22 cellular contexts compared by ENCODE assay signal in genomic region chr12:54011665-54012532, GRCh38. TPM values are rescaled to one million over a fixed set of nuclear protein-coding genes. Genes with fewer than 3 reads are reported as not detected.
DNase-seq lines count a peak whose midpoint lies in the region; ATAC-seq and TF ChIP-seq lines count a peak whose summit lies in the region.
"Had no signal": no experiment of that assay in that cellular context is flagged by ENCODE, and none has a peak within 500 bp of the region (broad histone marks: within the 10 kb centered on the region; RNA-seq: fewer than 3 reads in every experiment).

No MANE protein-coding gene starts in this region.

- H3K27ac Mint-ChIP-seq in brain = peak overlapping the region in 1 of 5 experiments; percentile 62

- no peak overlapping the region for H3K9ac ChIP-seq in KMS-11

- peaks cover 100% of the 10 kb centered on the region for H3K27me3 Mint-ChIP-seq in brain

- H3K36me3 ChIP-seq in KMS-11 (ENCODE audit: insufficient read depth) (no peaks in the 10 kb centered on the region), osteoblast (ENCODE audit: insufficient read depth, low read length) (no peaks in the 10 kb centered on the region), aorta (ENCODE audit: control insufficient read depth in 1 of 2, insufficient read depth in 2 of 2, low read length in 1 of 2) (no peaks in the 10 kb centered on the region)
- H3K36me3 ChIP-seq: ascending aorta had no signal

- H3K4me3 ChIP-seq in AG04449 (ENCODE audit: low read depth, low read length) (peak overlapping the region; percentile 96), KMS-11 (IDR thresholded peaks at IDR 0.05; ENCODE audit: insufficient read depth, low read depth, low read length) (no peak overlapping the region), osteoblast (ENCODE audit: insufficient read depth, low read length) (no peak overlapping the region), lower leg skin (ENCODE audit: low read depth, poor library complexity, severe bottlenecking) (no peak overlapping the region), aorta (ENCODE audit: low read length in 2 of 2) (no peak overlapping the region)
- H3K4me3 ChIP-seq: ascending aorta, lung, PC-9 had no signal

- H3K4me2 ChIP-seq in KMS-11 (peak overlapping the region; percentile 9), osteoblast (ENCODE audit: insufficient read depth, low read length) (peak overlapping the region; percentile 90)
- H3K4me2 ChIP-seq: PC-9 had no signal

- DNase-seq in AG04449 (ENCODE audit: low read depth, low spot score) (no peak), osteoblast (ENCODE audit: insufficient read length, low spot score, missing footprints) (no peak), lower leg skin (ENCODE audit: low spot score in 2 of 2) (no peak), aorta (no peak)
- DNase-seq: activated CD4-positive, alpha-beta T cell treated with anti-CD3 and anti-CD28 coated beads for 4 hours; activated CD8-positive, alpha-beta memory T cell treated with anti-CD3 and anti-CD28 coated beads, Interleukin-2, amount 50 U/mL, for 48 hours; activated gamma-delta T cell treated with Interleukin-2 at 50 U/mL for 16 hours; effector memory CD4-positive, alpha-beta T cell; HCEC 1CT; head of caudate nucleus; naive thymus-derived CD4-positive, alpha-beta T cell; NCI-H1436 treated with DMSO at 0.1 percent for 48 hours; NCI-H748 treated with DMSO at 0.1 percent for 48 hours; PC-9; trophoblast cell had no signal

- H3K4me3 Mint-ChIP-seq in brain = peak overlapping the region in 3 of 5 experiments; percentile 63 to 76 (median 72)

- ATAC-seq in HG02610 (IDR thresholded peaks at IDR 0.05; ENCODE audit: unreplicated experiment) (no peak), HG02884 (IDR thresholded peaks at IDR 0.05; ENCODE audit: unreplicated experiment) (no peak), aorta (ENCODE audit: low FRiP score) (no peak)
- ATAC-seq: naive thymus-derived CD4-positive, alpha-beta T cell had no signal

- H3K9me3 Mint-ChIP-seq in brain = peaks cover 0 to 5% (median 0%) of the 10 kb centered on the region in 5 experiments

- no peak for TF ChIP-seq CTCF in AG04449 (IDR thresholded peaks at IDR 0.05; ENCODE audit: insufficient read depth, low read length, missing control alignments)
- no peak for TF ChIP-seq CTCF in KMS-11 (conservative IDR thresholded peaks at IDR 0.05; ENCODE audit: low read depth, low read length)
- no peak for TF ChIP-seq CTCF in brain (conservative IDR thresholded peaks at IDR 0.05)
- TF ChIP-seq CTCF in osteoblast (IDR thresholded peaks at IDR 0.05; ENCODE audit: extremely low read depth, low read depth, low read length) = no peak
- TF ChIP-seq CTCF in lower leg skin (IDR thresholded peaks at IDR 0.05) = no peak

- no peaks in the 10 kb centered on the region for H3K36me3 Mint-ChIP-seq in brain
- H3K36me3 Mint-ChIP-seq: naive thymus-derived CD4-positive, alpha-beta T cell had no signal

- H3K79me2 ChIP-seq in KMS-11 (ENCODE audit: insufficient read depth, low read depth) (no peaks in the 10 kb centered on the region), osteoblast (ENCODE audit: insufficient read depth, low read length) (peaks cover 79% of the 10 kb centered on the region)

- peaks cover 11% of the 10 kb centered on the region for H3K4me1 Mint-ChIP-seq in brain

- H2AFZ ChIP-seq in KMS-11 (ENCODE audit: low read depth) (no peak overlapping the region), osteoblast (ENCODE audit: low read length) (no peak overlapping the region)
- H2AFZ ChIP-seq: PC-9 had no signal

- intact Hi-C loops in lower leg skin (cut with DNase I; ENCODE audit: low total_unique reads) = no loop called here
- intact Hi-C loops in aorta (cut with DNase I) = no loop called here

- TF ChIP-seq POLR2A in lower leg skin (IDR thresholded peaks at IDR 0.05) = no peak

- 59 to 64% methylated on average over 14 of the region's 14 CpGs for WGBS in lower leg skin, 2 donors
- 66 to 77% methylated on average over 14 of the region's 14 CpGs for WGBS in aorta, 2 donors

- H3K9me3 ChIP-seq in osteoblast (ENCODE audit: low read depth, low read length) = no peaks in the 10 kb centered on the region
- H3K9me3 ChIP-seq in aorta (ENCODE audit: control insufficient read depth, low read length) = no peaks in the 10 kb centered on the region
- H3K9me3 ChIP-seq: ascending aorta had no signal

- POLR2A ChIA-PET in AG04449 (lab: Yijun Ruan, JAX) = interaction anchor here (0.8 to 4.1 kb wide), 2 partner anchors 15 to 20 kb away, joined by 3 to 14 read pairs; partner anchors contain the start of gene HOXC6

- H4K20me1 ChIP-seq in KMS-11 (ENCODE audit: insufficient read depth) (no peaks in the 10 kb centered on the region), osteoblast (ENCODE audit: insufficient read depth, low read length) (peaks cover 7% of the 10 kb centered on the region)

- H3K27me3 ChIP-seq in KMS-11 (ENCODE audit: insufficient read depth, low read depth) (peaks cover 97% of the 10 kb centered on the region), osteoblast (ENCODE audit: insufficient read depth, low read length) (no peaks in the 10 kb centered on the region), aorta (ENCODE audit: control insufficient read depth in 1 of 2, insufficient read depth in 2 of 2, low read length in 1 of 2) (no peaks in the 10 kb centered on the region)

- CTCF ChIA-PET in AG04449 (lab: Yijun Ruan, JAX) = interaction anchor here (1.1 to 21.3 kb wide), 11 partner anchors 9 to 203 kb away, joined by 3 to 756 read pairs (median 8); partner anchors contain the start of genes HOXC10, HOXC5 and HOXC6

- H3K4me1 ChIP-seq in KMS-11 (ENCODE audit: low read depth, poor library complexity, severe bottlenecking) (peaks cover 12% of the 10 kb centered on the region), osteoblast (ENCODE audit: insufficient read depth, low read length) (peaks cover 55% of the 10 kb centered on the region), aorta (ENCODE audit: control insufficient read depth in 1 of 2, insufficient read depth in 2 of 2, low read length in 2 of 2) (no peaks in the 10 kb centered on the region)

- H3K27ac ChIP-seq in KMS-11 (no peak overlapping the region), osteoblast (ENCODE audit: low read depth, low read length) (peak overlapping the region; percentile 22), aorta (ENCODE audit: low read depth in 1 of 2, low read length in 2 of 2) (no peak overlapping the region)
- H3K27ac ChIP-seq: ascending aorta, PC-9 had no signal

RNA-seq across cellular contexts. Expression of gene HOXC8, which starts 3.1 kb away (rescaled TPM):
- not detected for polyA plus RNA-seq in brain (ENCODE audit: insufficient read depth, low read depth, low replicate concordance)
- 3.2 and 5.1 TPM in 2 replicates for total RNA-seq in osteoblast
- total RNA-seq in lower leg skin = 1 to 10 TPM; 1.0 to 2.2 (median 1.5) TPM
- 1 to 10 TPM; 4.2 to 6.4 TPM for total RNA-seq in aorta
- under 1 TPM in 1 of 2 donors, not detected in 1; 0.75 TPM for polyA plus RNA-seq in aorta
- total RNA-seq: cerebellum; lung; naive thymus-derived CD4-positive, alpha-beta T cell had no signal
- polyA plus RNA-seq: naive thymus-derived CD4-positive, alpha-beta T cell had no signal

RNA-seq across cellular contexts. Expression of gene HOXC9, which starts 11.9 kb away (rescaled TPM):
- polyA plus RNA-seq in brain (ENCODE audit: insufficient read depth, low read depth, low replicate concordance) (not detected), aorta (under 1 TPM in 1 of 2 donors, not detected in 1; 0.38 TPM)
- total RNA-seq in osteoblast (8.3 and 11.6 TPM in 2 replicates), lower leg skin (10 to 100 TPM in 3 of 4 donors, 1 to 10 TPM in 1; 9.6 to 16.8 (median 11.7) TPM), aorta (1 to 10 TPM; 2.6 to 9.0 TPM)
- total RNA-seq: cerebellum; lung; naive thymus-derived CD4-positive, alpha-beta T cell had no signal
- polyA plus RNA-seq: naive thymus-derived CD4-positive, alpha-beta T cell had no signal

RNA-seq across cellular contexts. Expression of gene HOXC6, which starts 16.3 kb away (rescaled TPM):
- polyA plus RNA-seq in brain (ENCODE audit: insufficient read depth, low read depth, low replicate concordance) (not detected), aorta (1 to 10 TPM; 1.5 to 3.3 TPM)
- total RNA-seq in osteoblast (5.6 and 7.2 TPM in 2 replicates), lower leg skin (1 to 10 TPM; 2.6 to 6.3 (median 3.7) TPM), aorta (10 to 100 TPM; 14.7 to 17.1 TPM)
- total RNA-seq: cerebellum; naive thymus-derived CD4-positive, alpha-beta T cell had no signal
- polyA plus RNA-seq: naive thymus-derived CD4-positive, alpha-beta T cell had no signal

RNA-seq across cellular contexts. Expression of gene HOXC5, which starts 21.0 kb away (rescaled TPM):
- polyA plus RNA-seq in brain (ENCODE audit: insufficient read depth, low read depth, low replicate concordance) = not detected
- 1.8 and 2.1 TPM in 2 replicates for total RNA-seq in osteoblast
- 1 to 10 TPM in 1 of 4 donors, under 1 TPM in 2, not detected in 1; 0.58 to 2.2 (median 0.97) TPM for total RNA-seq in lower leg skin
- total RNA-seq in aorta = 1 to 10 TPM; 3.8 to 3.9 TPM
- not detected for polyA plus RNA-seq in aorta
- total RNA-seq: ascending aorta; cerebellum; naive thymus-derived CD4-positive, alpha-beta T cell had no signal
- polyA plus RNA-seq: naive thymus-derived CD4-positive, alpha-beta T cell had no signal

RNA-seq across cellular contexts. Expression of gene HOXC10, which starts 27.0 kb away (rescaled TPM):
- polyA plus RNA-seq in brain (ENCODE audit: insufficient read depth, low read depth, low replicate concordance) (not detected), aorta (1 to 10 TPM in 1 of 2 donors, not detected in 1; 3.6 TPM)
- total RNA-seq in osteoblast (9.7 and 11.2 TPM in 2 replicates), lower leg skin (10 to 100 TPM; 14.2 to 35.9 (median 23.4) TPM), aorta (10 to 100 TPM in 1 of 2 donors, 1 to 10 TPM in 1; 1.6 to 32.0 TPM)
- total RNA-seq: ascending aorta; cerebellum; naive thymus-derived CD4-positive, alpha-beta T cell had no signal
- polyA plus RNA-seq: lung; naive thymus-derived CD4-positive, alpha-beta T cell had no signal
